1 cellular context compared by ENCODE assay signal in the genomic region with DNA sequence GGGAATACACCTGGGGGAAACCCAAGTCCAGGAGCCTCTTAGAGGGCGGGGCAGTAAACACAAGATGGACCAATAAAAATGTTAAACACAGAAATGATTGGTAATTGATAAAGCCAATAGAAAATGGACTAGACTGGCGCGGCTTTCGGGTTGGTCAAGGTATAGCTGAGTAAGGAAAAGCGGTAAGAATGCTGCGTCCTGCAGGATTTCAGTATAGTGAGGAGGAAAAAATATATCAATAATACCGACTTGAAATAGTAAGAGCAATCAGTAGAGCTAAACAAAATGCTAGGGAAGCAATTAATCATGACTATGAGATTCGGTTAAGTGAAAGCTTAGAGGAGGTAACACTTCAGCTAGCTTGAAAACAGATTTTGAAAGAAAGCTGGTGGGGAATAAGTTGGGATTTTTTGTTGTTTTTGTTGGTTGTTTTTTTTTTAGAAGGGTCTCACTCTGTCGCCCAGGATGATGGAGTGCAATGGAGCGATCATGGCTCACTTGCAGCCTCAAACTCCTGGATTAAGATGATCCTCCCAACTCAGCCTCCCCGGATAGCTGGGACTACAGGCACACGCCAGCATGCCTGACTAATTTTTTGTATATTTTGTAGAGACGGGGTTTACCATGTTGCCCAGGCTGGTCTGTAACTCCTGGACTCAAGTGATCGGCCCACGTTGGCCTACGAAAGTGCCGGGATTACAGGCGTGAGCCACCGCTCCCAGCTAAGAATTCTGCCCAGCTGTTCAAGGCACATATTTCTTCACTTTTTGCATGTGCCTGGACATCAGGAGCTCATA.
TF ChIP-seq lines count a peak whose summit lies in the region.

No MANE protein-coding gene starts in this region.

TF ChIP-seq in K562, 482 proteins besides CTCF, POLR2A, EP300 and RAD21 (continued from another document and continues in another):
- TF ChIP-seq, protein P1, sequence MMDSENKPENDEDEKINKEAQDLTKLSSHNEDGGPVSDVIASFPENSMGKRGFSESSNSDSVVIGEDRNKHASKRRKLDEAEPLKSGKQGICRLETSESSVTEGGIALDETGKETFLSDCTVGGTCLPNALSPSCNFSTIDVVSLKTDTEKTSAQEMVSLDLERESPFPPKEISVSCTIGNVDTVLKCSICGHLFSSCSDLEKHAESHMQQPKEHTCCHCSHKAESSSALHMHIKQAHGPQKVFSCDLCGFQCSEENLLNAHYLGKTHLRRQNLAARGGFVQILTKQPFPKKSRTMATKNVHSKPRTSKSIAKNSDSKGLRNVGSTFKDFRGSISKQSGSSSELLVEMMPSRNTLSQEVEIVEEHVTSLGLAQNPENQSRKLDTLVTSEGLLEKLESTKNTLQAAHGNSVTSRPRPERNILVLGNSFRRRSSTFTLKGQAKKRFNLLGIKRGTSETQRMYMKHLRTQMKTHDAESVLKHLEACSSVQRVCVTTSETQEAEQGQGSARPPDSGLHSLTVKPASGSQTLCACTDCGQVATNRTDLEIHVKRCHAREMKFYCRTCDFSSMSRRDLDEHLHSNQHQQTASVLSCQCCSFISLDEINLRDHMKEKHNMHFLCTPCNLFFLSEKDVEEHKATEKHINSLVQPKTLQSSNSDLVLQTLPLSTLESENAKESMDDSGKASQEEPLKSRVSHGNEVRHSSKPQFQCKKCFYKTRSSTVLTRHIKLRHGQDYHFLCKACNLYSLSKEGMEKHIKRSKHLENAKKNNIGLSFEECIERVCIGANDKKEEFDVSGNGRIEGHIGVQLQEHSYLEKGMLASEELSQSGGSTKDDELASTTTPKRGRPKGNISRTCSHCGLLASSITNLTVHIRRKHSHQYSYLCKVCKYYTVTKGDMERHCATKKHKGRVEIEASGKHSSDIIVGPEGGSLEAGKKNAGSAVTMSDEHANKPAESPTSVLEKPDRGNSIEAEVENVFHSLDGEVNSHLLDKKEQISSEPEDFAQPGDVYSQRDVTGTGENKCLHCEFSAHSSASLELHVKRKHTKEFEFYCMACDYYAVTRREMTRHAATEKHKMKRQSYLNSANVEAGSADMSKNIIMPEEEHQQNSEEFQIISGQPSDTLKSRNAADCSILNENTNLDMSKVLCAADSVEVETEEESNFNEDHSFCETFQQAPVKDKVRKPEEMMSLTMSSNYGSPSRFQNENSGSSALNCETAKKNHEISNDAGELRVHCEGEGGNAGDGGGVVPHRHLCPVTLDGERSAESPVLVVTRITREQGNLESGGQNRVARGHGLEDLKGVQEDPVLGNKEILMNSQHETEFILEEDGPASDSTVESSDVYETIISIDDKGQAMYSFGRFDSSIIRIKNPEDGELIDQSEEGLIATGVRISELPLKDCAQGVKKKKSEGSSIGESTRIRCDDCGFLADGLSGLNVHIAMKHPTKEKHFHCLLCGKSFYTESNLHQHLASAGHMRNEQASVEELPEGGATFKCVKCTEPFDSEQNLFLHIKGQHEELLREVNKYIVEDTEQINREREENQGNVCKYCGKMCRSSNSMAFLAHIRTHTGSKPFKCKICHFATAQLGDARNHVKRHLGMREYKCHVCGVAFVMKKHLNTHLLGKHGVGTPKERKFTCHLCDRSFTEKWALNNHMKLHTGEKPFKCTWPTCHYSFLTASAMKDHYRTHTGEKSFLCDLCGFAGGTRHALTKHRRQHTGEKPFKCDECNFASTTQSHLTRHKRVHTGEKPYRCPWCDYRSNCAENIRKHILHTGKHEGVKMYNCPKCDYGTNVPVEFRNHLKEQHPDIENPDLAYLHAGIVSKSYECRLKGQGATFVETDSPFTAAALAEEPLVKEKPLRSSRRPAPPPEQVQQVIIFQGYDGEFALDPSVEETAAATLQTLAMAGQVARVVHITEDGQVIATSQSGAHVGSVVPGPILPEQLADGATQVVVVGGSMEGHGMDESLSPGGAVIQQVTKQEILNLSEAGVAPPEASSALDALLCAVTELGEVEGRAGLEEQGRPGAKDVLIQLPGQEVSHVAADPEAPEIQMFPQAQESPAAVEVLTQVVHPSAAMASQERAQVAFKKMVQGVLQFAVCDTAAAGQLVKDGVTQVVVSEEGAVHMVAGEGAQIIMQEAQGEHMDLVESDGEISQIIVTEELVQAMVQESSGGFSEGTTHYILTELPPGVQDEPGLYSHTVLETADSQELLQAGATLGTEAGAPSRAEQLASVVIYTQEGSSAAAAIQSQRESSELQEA (IDR thresholded peaks at IDR 0.05; ENCODE audit: low read depth), result no peak
- TF ChIP-seq CTBP1 (IDR thresholded peaks at IDR 0.05; ENCODE audit: borderline replicate concordance), result no peak
- 0 out of 2 replicates have a peak, but pooled peaks have one; percentile 8 for TF ChIP-seq HIVEP1 (CRISPR knock-in tag; IDR thresholded peaks at IDR 0.05)
- TF ChIP-seq ZBED1 (IDR thresholded peaks at IDR 0.05), result no peak
- 0 out of 2 replicates have a peak, but pooled peaks have one; percentile 4 for TF ChIP-seq KLF13 (tag; IDR thresholded peaks at IDR 0.05; ENCODE audit: borderline replicate concordance, low read depth)
- no peak for TF ChIP-seq ZFP1 (CRISPR knock-in tag; IDR thresholded peaks at IDR 0.05)
- no peak for TF ChIP-seq KLF1 (tag; IDR thresholded peaks at IDR 0.05)
- TF ChIP-seq SLC30A9 (CRISPR knock-in tag; IDR thresholded peaks at IDR 0.05), result no peak
- TF ChIP-seq, protein P2, sequence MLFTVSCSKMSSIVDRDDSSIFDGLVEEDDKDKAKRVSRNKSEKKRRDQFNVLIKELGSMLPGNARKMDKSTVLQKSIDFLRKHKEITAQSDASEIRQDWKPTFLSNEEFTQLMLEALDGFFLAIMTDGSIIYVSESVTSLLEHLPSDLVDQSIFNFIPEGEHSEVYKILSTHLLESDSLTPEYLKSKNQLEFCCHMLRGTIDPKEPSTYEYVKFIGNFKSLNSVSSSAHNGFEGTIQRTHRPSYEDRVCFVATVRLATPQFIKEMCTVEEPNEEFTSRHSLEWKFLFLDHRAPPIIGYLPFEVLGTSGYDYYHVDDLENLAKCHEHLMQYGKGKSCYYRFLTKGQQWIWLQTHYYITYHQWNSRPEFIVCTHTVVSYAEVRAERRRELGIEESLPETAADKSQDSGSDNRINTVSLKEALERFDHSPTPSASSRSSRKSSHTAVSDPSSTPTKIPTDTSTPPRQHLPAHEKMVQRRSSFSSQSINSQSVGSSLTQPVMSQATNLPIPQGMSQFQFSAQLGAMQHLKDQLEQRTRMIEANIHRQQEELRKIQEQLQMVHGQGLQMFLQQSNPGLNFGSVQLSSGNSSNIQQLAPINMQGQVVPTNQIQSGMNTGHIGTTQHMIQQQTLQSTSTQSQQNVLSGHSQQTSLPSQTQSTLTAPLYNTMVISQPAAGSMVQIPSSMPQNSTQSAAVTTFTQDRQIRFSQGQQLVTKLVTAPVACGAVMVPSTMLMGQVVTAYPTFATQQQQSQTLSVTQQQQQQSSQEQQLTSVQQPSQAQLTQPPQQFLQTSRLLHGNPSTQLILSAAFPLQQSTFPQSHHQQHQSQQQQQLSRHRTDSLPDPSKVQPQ (CRISPR knock-in tag; IDR thresholded peaks at IDR 0.05; ENCODE audit: borderline replicate concordance), result no peak
- no peak for TF ChIP-seq MEIS2 (IDR thresholded peaks at IDR 0.05; ENCODE audit: partially characterized antibody)
- no peak for TF ChIP-seq SMARCE1 (IDR thresholded peaks at IDR 0.05)
- no peak for TF ChIP-seq JUNB (CRISPR knock-in tag; conservative IDR thresholded peaks at IDR 0.05)
- no peak for TF ChIP-seq ZNF133 (CRISPR knock-in tag; IDR thresholded peaks at IDR 0.05)
- 0 out of 2 replicates have a peak, but pooled peaks have one; percentile 24 for TF ChIP-seq FOXJ2 (tag; IDR thresholded peaks at IDR 0.05)
- no peak for TF ChIP-seq TBP (optimal IDR thresholded peaks at IDR 0.05; ENCODE audit: low read depth, low read length)
- TF ChIP-seq, protein P3, sequence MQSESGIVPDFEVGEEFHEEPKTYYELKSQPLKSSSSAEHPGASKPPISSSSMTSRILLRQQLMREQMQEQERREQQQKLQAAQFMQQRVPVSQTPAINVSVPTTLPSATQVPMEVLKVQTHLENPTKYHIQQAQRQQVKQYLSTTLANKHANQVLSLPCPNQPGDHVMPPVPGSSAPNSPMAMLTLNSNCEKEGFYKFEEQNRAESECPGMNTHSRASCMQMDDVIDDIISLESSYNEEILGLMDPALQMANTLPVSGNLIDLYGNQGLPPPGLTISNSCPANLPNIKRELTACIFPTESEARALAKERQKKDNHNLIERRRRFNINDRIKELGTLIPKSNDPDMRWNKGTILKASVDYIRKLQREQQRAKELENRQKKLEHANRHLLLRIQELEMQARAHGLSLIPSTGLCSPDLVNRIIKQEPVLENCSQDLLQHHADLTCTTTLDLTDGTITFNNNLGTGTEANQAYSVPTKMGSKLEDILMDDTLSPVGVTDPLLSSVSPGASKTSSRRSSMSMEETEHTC (IDR thresholded peaks at IDR 0.05), result no peak
- TF ChIP-seq, protein P4, sequence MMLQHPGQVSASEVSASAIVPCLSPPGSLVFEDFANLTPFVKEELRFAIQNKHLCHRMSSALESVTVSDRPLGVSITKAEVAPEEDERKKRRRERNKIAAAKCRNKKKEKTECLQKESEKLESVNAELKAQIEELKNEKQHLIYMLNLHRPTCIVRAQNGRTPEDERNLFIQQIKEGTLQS (IDR thresholded peaks at IDR 0.05), result no peak
- TF ChIP-seq, protein P4 (CRISPR knock-in tag; conservative IDR thresholded peaks at IDR 0.05), result no peak
- TF ChIP-seq, protein P5, sequence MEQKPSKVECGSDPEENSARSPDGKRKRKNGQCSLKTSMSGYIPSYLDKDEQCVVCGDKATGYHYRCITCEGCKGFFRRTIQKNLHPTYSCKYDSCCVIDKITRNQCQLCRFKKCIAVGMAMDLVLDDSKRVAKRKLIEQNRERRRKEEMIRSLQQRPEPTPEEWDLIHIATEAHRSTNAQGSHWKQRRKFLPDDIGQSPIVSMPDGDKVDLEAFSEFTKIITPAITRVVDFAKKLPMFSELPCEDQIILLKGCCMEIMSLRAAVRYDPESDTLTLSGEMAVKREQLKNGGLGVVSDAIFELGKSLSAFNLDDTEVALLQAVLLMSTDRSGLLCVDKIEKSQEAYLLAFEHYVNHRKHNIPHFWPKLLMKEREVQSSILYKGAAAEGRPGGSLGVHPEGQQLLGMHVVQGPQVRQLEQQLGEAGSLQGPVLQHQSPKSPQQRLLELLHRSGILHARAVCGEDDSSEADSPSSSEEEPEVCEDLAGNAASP (IDR thresholded peaks at IDR 0.05), result no peak
- no peak for TF ChIP-seq HSF4 (CRISPR knock-in tag; IDR thresholded peaks at IDR 0.05; ENCODE audit: borderline replicate concordance)
- TF ChIP-seq, protein P6, sequence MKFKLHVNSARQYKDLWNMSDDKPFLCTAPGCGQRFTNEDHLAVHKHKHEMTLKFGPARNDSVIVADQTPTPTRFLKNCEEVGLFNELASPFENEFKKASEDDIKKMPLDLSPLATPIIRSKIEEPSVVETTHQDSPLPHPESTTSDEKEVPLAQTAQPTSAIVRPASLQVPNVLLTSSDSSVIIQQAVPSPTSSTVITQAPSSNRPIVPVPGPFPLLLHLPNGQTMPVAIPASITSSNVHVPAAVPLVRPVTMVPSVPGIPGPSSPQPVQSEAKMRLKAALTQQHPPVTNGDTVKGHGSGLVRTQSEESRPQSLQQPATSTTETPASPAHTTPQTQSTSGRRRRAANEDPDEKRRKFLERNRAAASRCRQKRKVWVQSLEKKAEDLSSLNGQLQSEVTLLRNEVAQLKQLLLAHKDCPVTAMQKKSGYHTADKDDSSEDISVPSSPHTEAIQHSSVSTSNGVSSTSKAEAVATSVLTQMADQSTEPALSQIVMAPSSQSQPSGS (CRISPR knock-in tag; IDR thresholded peaks at IDR 0.05), result no peak
- TF ChIP-seq BRF1 (IDR thresholded peaks at IDR 0.05; ENCODE audit: borderline replicate concordance, extremely low read depth, insufficient read length), result no peak
- TF ChIP-seq, protein P7, sequence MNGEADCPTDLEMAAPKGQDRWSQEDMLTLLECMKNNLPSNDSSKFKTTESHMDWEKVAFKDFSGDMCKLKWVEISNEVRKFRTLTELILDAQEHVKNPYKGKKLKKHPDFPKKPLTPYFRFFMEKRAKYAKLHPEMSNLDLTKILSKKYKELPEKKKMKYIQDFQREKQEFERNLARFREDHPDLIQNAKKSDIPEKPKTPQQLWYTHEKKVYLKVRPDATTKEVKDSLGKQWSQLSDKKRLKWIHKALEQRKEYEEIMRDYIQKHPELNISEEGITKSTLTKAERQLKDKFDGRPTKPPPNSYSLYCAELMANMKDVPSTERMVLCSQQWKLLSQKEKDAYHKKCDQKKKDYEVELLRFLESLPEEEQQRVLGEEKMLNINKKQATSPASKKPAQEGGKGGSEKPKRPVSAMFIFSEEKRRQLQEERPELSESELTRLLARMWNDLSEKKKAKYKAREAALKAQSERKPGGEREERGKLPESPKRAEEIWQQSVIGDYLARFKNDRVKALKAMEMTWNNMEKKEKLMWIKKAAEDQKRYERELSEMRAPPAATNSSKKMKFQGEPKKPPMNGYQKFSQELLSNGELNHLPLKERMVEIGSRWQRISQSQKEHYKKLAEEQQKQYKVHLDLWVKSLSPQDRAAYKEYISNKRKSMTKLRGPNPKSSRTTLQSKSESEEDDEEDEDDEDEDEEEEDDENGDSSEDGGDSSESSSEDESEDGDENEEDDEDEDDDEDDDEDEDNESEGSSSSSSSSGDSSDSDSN (IDR thresholded peaks at IDR 0.05; ENCODE audit: borderline replicate concordance in 1 of 2, low read depth in 2 of 2, low read length in 2 of 2), result no peak
- peak; percentile 6; the same call in 1 of the 2 replicates for TF ChIP-seq C11orf30 (IDR thresholded peaks at IDR 0.05; ENCODE audit: low read depth)
- no peak for TF ChIP-seq ZNF717 (CRISPR knock-in tag; IDR thresholded peaks at IDR 0.05)
- no peak for TF ChIP-seq IFI16 (CRISPR knock-in tag; IDR thresholded peaks at IDR 0.05)
- TF ChIP-seq, protein P8, sequence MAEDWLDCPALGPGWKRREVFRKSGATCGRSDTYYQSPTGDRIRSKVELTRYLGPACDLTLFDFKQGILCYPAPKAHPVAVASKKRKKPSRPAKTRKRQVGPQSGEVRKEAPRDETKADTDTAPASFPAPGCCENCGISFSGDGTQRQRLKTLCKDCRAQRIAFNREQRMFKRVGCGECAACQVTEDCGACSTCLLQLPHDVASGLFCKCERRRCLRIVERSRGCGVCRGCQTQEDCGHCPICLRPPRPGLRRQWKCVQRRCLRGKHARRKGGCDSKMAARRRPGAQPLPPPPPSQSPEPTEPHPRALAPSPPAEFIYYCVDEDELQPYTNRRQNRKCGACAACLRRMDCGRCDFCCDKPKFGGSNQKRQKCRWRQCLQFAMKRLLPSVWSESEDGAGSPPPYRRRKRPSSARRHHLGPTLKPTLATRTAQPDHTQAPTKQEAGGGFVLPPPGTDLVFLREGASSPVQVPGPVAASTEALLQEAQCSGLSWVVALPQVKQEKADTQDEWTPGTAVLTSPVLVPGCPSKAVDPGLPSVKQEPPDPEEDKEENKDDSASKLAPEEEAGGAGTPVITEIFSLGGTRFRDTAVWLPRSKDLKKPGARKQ (CRISPR knock-in tag; IDR thresholded peaks at IDR 0.05), result 0 out of 2 replicates have a peak, but pooled peaks have one; percentile 63
- no peak for TF ChIP-seq ZNF41 (CRISPR knock-in tag; conservative IDR thresholded peaks at IDR 0.05)
- TF ChIP-seq FOXK1 (CRISPR knock-in tag; IDR thresholded peaks at IDR 0.05; ENCODE audit: borderline replicate concordance), result no peak
- no peak for TF ChIP-seq ZC3H8 (IDR thresholded peaks at IDR 0.05)
